Comparison of ENCODE assay signal across 8 cellular contexts in genomic region chr1:150696995-150697927, GRCh38. TPM values are rescaled to one million over a fixed set of nuclear protein-coding genes. Genes with fewer than 3 reads are reported as not detected.
DNase-seq lines count a peak whose midpoint lies in the region; ATAC-seq and TF ChIP-seq lines count a peak whose summit lies in the region.

Gene GOLPH3L, minus strand, starts transcription at chr1:150697154. Its CDS starts 2,316 bp downstream, at chr1:150694838.

- peaks cover 3% of the 10 kb centered on the region for H3K4me1 ChIP-seq in thymus (ENCODE audit: control insufficient read depth, insufficient read depth, low read length)

- no peaks in the 10 kb centered on the region for H3K27me3 ChIP-seq in GM06990 (replicated peaks; ENCODE audit: control insufficient read depth, insufficient read depth, low read length)
- H3K27me3 ChIP-seq in thymus (ENCODE audit: control insufficient read depth, insufficient read depth): no peaks in the 10 kb centered on the region

- no peak for TF ChIP-seq CTCF in GM06990 (IDR thresholded peaks at IDR 0.05; ENCODE audit: insufficient read depth, low read length, poor library complexity, severe bottlenecking)
- TF ChIP-seq CTCF in osteocyte (IDR thresholded peaks at IDR 0.05): peak; percentile 46

- peak within 1 kb of the TSS; percentile 99 for H3K4me3 Mint-ChIP-seq in activated naive CD8-positive, alpha-beta T cell treated with anti-CD3 and anti-CD28 coated beads, Interleukin-2, amount 10 ng/mL, durations not matched to agents 7 days and 5 days
- H3K4me3 Mint-ChIP-seq in osteocyte (ENCODE audit: unreplicated experiment): peak within 1 kb of the TSS; percentile 93

- H3K36me3 ChIP-seq in GM06990 (ENCODE audit: control insufficient read depth, insufficient read depth, low read length): no peaks in the 10 kb centered on the region
- H3K36me3 ChIP-seq in thymus (ENCODE audit: control insufficient read depth, insufficient read depth): peaks cover 3% of the 10 kb centered on the region

- peaks cover 12% of the 10 kb centered on the region for H3K27me3 Mint-ChIP-seq in activated naive CD8-positive, alpha-beta T cell treated with anti-CD3 and anti-CD28 coated beads, Interleukin-2, amount 10 ng/mL, durations not matched to agents 7 days and 5 days
- peaks cover 17% of the 10 kb centered on the region for H3K27me3 Mint-ChIP-seq in osteocyte (ENCODE audit: unreplicated experiment)

- peaks cover 7% of the 10 kb centered on the region for H3K36me3 Mint-ChIP-seq in activated naive CD8-positive, alpha-beta T cell treated with anti-CD3 and anti-CD28 coated beads, Interleukin-2, amount 10 ng/mL, durations not matched to agents 7 days and 5 days
- H3K36me3 Mint-ChIP-seq in osteocyte (ENCODE audit: unreplicated experiment): peaks cover 18% of the 10 kb centered on the region

- peak; percentile 99 for ATAC-seq in HG02623 (IDR thresholded peaks at IDR 0.05; ENCODE audit: unreplicated experiment)
- peak; percentile 100 for ATAC-seq in activated naive CD8-positive, alpha-beta T cell treated with anti-CD3 and anti-CD28 coated beads, Interleukin-2, amount 10 ng/mL, durations not matched to agents 7 days and 5 days (ENCODE audit: low read depth)

- peaks cover 18% of the 10 kb centered on the region for H3K4me1 Mint-ChIP-seq in activated naive CD8-positive, alpha-beta T cell treated with anti-CD3 and anti-CD28 coated beads, Interleukin-2, amount 10 ng/mL, durations not matched to agents 7 days and 5 days
- H3K4me1 Mint-ChIP-seq in osteocyte (ENCODE audit: unreplicated experiment): peaks cover 18% of the 10 kb centered on the region

- H3K27ac ChIP-seq in thymus (ENCODE audit: low read depth): peak within 1 kb of the TSS; percentile 78

- H3K9me3 ChIP-seq in thymus (ENCODE audit: control insufficient read depth): no peaks in the 10 kb centered on the region

- H3K27ac Mint-ChIP-seq in activated naive CD8-positive, alpha-beta T cell treated with anti-CD3 and anti-CD28 coated beads, Interleukin-2, amount 10 ng/mL, durations not matched to agents 7 days and 5 days: peak within 1 kb of the TSS; percentile 90
- H3K27ac Mint-ChIP-seq in osteocyte (ENCODE audit: unreplicated experiment): peak within 1 kb of the TSS; percentile 86

- WGBS in thymus: 2% methylated on average over 18 of the region's 18 CpGs

- intact Hi-C loops in head of caudate nucleus (cut with DNase I): no loop called here

- H3K9me3 Mint-ChIP-seq in activated naive CD8-positive, alpha-beta T cell treated with anti-CD3 and anti-CD28 coated beads, Interleukin-2, amount 10 ng/mL, durations not matched to agents 7 days and 5 days: no peaks in the 10 kb centered on the region
- H3K9me3 Mint-ChIP-seq in osteocyte (ENCODE audit: unreplicated experiment): no peaks in the 10 kb centered on the region

- DNase-seq in GM06990 (ENCODE audit: extremely low read depth, insufficient read length): peak; percentile 84
- DNase-seq in NCI-H1105 (lab: John Stamatoyannopoulos, UW): peak; percentile 99
- DNase-seq in SKM-1 treated with dmso at 0.1 percent for 144 hours (lab: John Stamatoyannopoulos, UW; ENCODE audit: unreplicated experiment): peak; percentile 100
- DNase-seq in activated naive CD8-positive, alpha-beta T cell treated with anti-CD3 and anti-CD28 coated beads, Interleukin-2, amount 10 ng/mL, durations not matched to agents 7 days and 5 days: peak; percentile 79
- peak; percentile 79 to 98 (median 94) for DNase-seq in head of caudate nucleus
- DNase-seq in osteocyte (ENCODE audit: extremely low spot score, unreplicated experiment): peak; percentile 96

- peak within 1 kb of the TSS; percentile 97 for H3K4me3 ChIP-seq in GM06990 (replicated peaks; ENCODE audit: low read depth, low read length)
- peak within 1 kb of the TSS; percentile 85 for H3K4me3 ChIP-seq in thymus (ENCODE audit: low read length)

- POLR2A ChIA-PET in activated naive CD8-positive, alpha-beta T cell treated with anti-CD3 and anti-CD28 coated beads, Interleukin-2, amount 10 ng/mL, durations not matched to agents 7 days and 5 days (lab: Charles Lee): interaction anchor here (0.6 to 2.4 kb wide), 11 partner anchors 11 to 333 kb away, joined by 3 to 15 read pairs (median 4); partner anchors contain the start of genes ENSA, MCL1, RPRD2 and SETDB1

RNA-seq across cellular contexts. Expression of gene GOLPH3L, which starts in this region (rescaled TPM):
- 10 to 100 TPM; 22.2 to 22.6 TPM for total RNA-seq in activated naive CD8-positive, alpha-beta T cell treated with anti-CD3 and anti-CD28 coated beads, Interleukin-2, amount 10 ng/mL, durations not matched to agents 7 days and 5 days
- total RNA-seq in osteocyte: 26.6 and 27.4 TPM in 2 replicates
- 16.5 TPM for polyA plus RNA-seq in thymus

Comparison
In these comparisons a context has a peak if more than half of its experiments do, and no peak if none do; other contexts are left out.
1. Peak in every context shown above with its lines: DNase-seq, ATAC-seq, H3K4me3 ChIP-seq and H3K27ac ChIP-seq.